Comparison of ENCODE assay signal across 32 cellular contexts in genomic region chr4:89493367-89493766, GRCh38.
"Had no signal": no experiment of that assay in that cellular context is flagged by ENCODE, and none has a peak within 500 bp of the region (broad histone marks: within the 10 kb centered on the region; RNA-seq: fewer than 3 reads in every experiment).

No MANE protein-coding gene starts in this region.

- DNase-seq: activated CD4-positive, alpha-beta T cell treated with anti-CD3 and anti-CD28 coated beads for 48 hours; activated CD4-positive, alpha-beta T cell treated with anti-CD3 and anti-CD28 coated beads, Interleukin-2, amount 50 U/mL, for 48 hours; activated CD8-positive, alpha-beta memory T cell treated with anti-CD3 and anti-CD28 coated beads for 24 hours; activated effector memory CD4-positive, alpha-beta T cell treated with anti-CD3 and anti-CD28 coated beads, Interleukin-2, amount 50 U/mL, for 16 hours; activated naive CD4-positive, alpha-beta T cell treated with anti-CD3 and anti-CD28 coated beads for 36 hours; activated naive CD8-positive, alpha-beta T cell treated with anti-CD3 and anti-CD28 coated beads for 36 hours; aorta; caudate nucleus; cortex of kidney; left lung; naive B cell; nephron progenitor cell; pancreas; psoas muscle; sigmoid colon; small intestine; stimulated activated CD4-positive, alpha-beta T cell treated with anti-CD3 and anti-CD28 coated beads, Interleukin-1b, Interleukin-23, amount 100 ng/mL, for 48 hours; stimulated activated CD4-positive, alpha-beta T cell treated with anti-CD3 and anti-CD28 coated beads, Interleukin-4, amount 100 ng/mL, for 4 hours; stimulated activated CD8-positive, alpha-beta memory T cell treated with anti-CD3 and anti-CD28 coated beads, Interleukin-4, amount 100 ng/mL, for 48 hours; stimulated activated naive CD8-positive, alpha-beta T cell treated with anti-CD3 and anti-CD28 coated beads, Interleukin-15, amount 100 ng/mL, for 72 hours; substantia nigra; T-helper 9 cell; upper lobe of left lung; WERI-Rb-1 had no signal

- FAIRE-seq: islet of Langerhans had no signal

- H3K9me3 Mint-ChIP-seq: activated naive CD4-positive, alpha-beta T cell treated with anti-CD3 and anti-CD28 coated beads for 36 hours; activated naive CD8-positive, alpha-beta T cell treated with anti-CD3 and anti-CD28 coated beads for 36 hours; activated T-helper 1 cell treated with anti-CD3 and anti-CD28 coated beads, Interleukin-12 subunit alpha, Interleukin-12 subunit beta, Interleukin-2, Interleukin-4 antibody, amounts not matched to agents 30 ng/mL and 10 ng/mL and 1 ng/mL, durations not matched to agents 14 hours and 24 hours and 36 hours; brain; stimulated activated memory B cell treated with anti-CD40 and anti-IgM and Interleukin-4, amounts not matched to agents 10 μg/mL and 1 μg/mL and 100 μg/mL, for 72 hours; stimulated activated naive CD8-positive, alpha-beta T cell treated with anti-CD3 and anti-CD28 coated beads, Interleukin-15, amount 100 ng/mL, for 72 hours; T-helper 1 cell treated with Interleukin-12 subunit alpha and Interleukin-12 subunit beta and Interleukin-4 antibody, amounts not matched to agents 30 μg/mL and 1 μg/mL, for 36 hours had no signal

- H3K27ac Mint-ChIP-seq: activated naive CD4-positive, alpha-beta T cell treated with anti-CD3 and anti-CD28 coated beads for 36 hours; activated naive CD8-positive, alpha-beta T cell treated with anti-CD3 and anti-CD28 coated beads for 36 hours; activated T-helper 1 cell treated with anti-CD3 and anti-CD28 coated beads, Interleukin-12 subunit alpha, Interleukin-12 subunit beta, Interleukin-2, Interleukin-4 antibody, amounts not matched to agents 30 ng/mL and 10 ng/mL and 1 ng/mL, durations not matched to agents 14 hours and 24 hours and 36 hours; naive B cell; nephron progenitor cell; stimulated activated memory B cell treated with anti-CD40 and anti-IgM and Interleukin-4, amounts not matched to agents 10 μg/mL and 1 μg/mL and 100 μg/mL, for 72 hours; stimulated activated naive CD8-positive, alpha-beta T cell treated with anti-CD3 and anti-CD28 coated beads, Interleukin-15, amount 100 ng/mL, for 72 hours; T-helper 1 cell treated with Interleukin-12 subunit alpha and Interleukin-12 subunit beta and Interleukin-4 antibody, amounts not matched to agents 30 μg/mL and 1 μg/mL, for 36 hours had no signal

- H3K27ac ChIP-seq: pancreas, psoas muscle, sigmoid colon, upper lobe of left lung, vagina, WERI-Rb-1 had no signal

- H3K4me1 ChIP-seq: left lung, psoas muscle, sigmoid colon, upper lobe of left lung had no signal

- H3K4me3 Mint-ChIP-seq: activated naive CD4-positive, alpha-beta T cell treated with anti-CD3 and anti-CD28 coated beads for 36 hours; activated naive CD8-positive, alpha-beta T cell treated with anti-CD3 and anti-CD28 coated beads for 36 hours; activated T-helper 1 cell treated with anti-CD3 and anti-CD28 coated beads, Interleukin-12 subunit alpha, Interleukin-12 subunit beta, Interleukin-2, Interleukin-4 antibody, amounts not matched to agents 30 ng/mL and 10 ng/mL and 1 ng/mL, durations not matched to agents 14 hours and 24 hours and 36 hours; brain; naive B cell; nephron progenitor cell; stimulated activated memory B cell treated with anti-CD40 and anti-IgM and Interleukin-4, amounts not matched to agents 10 μg/mL and 1 μg/mL and 100 μg/mL, for 72 hours; stimulated activated naive CD8-positive, alpha-beta T cell treated with anti-CD3 and anti-CD28 coated beads, Interleukin-15, amount 100 ng/mL, for 72 hours; T-helper 1 cell treated with Interleukin-12 subunit alpha and Interleukin-12 subunit beta and Interleukin-4 antibody, amounts not matched to agents 30 μg/mL and 1 μg/mL, for 36 hours had no signal

- H3K27me3 Mint-ChIP-seq: activated naive CD8-positive, alpha-beta T cell treated with anti-CD3 and anti-CD28 coated beads for 36 hours; naive B cell; stimulated activated memory B cell treated with anti-CD40 and anti-IgM and Interleukin-4, amounts not matched to agents 10 μg/mL and 1 μg/mL and 100 μg/mL, for 72 hours; stimulated activated naive CD8-positive, alpha-beta T cell treated with anti-CD3 and anti-CD28 coated beads, Interleukin-15, amount 100 ng/mL, for 72 hours had no signal

- H3K36me3 Mint-ChIP-seq: activated naive CD8-positive, alpha-beta T cell treated with anti-CD3 and anti-CD28 coated beads for 36 hours; brain; naive B cell; stimulated activated memory B cell treated with anti-CD40 and anti-IgM and Interleukin-4, amounts not matched to agents 10 μg/mL and 1 μg/mL and 100 μg/mL, for 72 hours had no signal

- H3K4me3 ChIP-seq: adrenal gland, left lung, lung, pancreas, psoas muscle, sigmoid colon, upper lobe of left lung, vagina had no signal

- H3K27me3 ChIP-seq: adrenal gland, left lung, pancreas, sigmoid colon, upper lobe of left lung, vagina had no signal

- H3K9me3 ChIP-seq: adrenal gland, left lung, pancreas, psoas muscle, sigmoid colon, upper lobe of left lung, vagina had no signal

- H3K36me3 ChIP-seq: adrenal gland, left lung, pancreas, sigmoid colon, upper lobe of left lung, vagina, WERI-Rb-1 had no signal

- H3K4me1 Mint-ChIP-seq: activated naive CD8-positive, alpha-beta T cell treated with anti-CD3 and anti-CD28 coated beads for 36 hours; stimulated activated memory B cell treated with anti-CD40 and anti-IgM and Interleukin-4, amounts not matched to agents 10 μg/mL and 1 μg/mL and 100 μg/mL, for 72 hours; stimulated activated naive CD8-positive, alpha-beta T cell treated with anti-CD3 and anti-CD28 coated beads, Interleukin-15, amount 100 ng/mL, for 72 hours had no signal
